1 cellular context compared by ENCODE assay signal in the genomic region with DNA sequence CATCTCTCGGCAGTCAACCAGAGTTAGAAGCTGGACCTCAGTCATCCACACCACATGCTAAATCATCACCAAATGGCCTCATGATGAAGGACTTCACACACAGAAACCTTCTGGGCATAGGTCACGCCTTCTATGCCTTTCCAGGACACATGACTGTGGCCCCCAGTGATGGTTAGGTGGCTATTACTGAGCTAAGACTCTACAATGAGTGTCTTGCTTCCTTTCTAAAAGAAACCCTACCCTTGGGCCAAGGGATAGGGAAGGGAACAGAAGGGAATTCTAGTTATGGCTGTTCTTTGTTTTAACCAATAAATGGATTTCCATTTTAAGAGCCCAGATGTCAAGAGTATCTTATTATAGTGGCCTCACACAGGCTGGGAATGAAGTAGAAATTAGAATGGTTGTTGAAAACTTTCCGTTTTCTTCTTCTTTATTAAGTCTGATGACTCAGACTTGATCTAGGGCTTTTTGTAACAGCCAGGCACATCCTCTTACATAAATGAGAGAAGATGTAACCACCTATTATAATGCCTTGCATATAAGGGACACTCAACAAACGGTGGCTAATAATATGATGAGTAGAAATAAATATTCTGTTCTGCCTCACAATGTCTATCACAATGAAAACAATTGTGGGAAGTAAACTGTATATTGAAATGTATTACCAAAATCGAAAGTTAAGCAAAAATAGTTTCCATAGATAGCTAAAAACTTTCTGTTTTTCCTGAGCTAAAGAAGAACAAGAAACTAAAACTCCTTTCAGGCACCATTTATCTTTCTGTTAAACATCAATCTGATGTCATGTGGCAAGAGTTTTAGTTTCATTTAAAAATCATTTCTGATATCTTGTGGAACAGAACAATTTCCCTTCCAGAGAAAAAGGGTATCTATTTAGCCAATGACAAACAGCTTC.
TF ChIP-seq lines count a peak whose summit lies in the region.

No MANE protein-coding gene starts in this region.

TF ChIP-seq in GM12878, 131 proteins besides CTCF, POLR2A, EP300 and RAD21 (continued from another document and continues in another):
- TF ChIP-seq, protein P1, sequence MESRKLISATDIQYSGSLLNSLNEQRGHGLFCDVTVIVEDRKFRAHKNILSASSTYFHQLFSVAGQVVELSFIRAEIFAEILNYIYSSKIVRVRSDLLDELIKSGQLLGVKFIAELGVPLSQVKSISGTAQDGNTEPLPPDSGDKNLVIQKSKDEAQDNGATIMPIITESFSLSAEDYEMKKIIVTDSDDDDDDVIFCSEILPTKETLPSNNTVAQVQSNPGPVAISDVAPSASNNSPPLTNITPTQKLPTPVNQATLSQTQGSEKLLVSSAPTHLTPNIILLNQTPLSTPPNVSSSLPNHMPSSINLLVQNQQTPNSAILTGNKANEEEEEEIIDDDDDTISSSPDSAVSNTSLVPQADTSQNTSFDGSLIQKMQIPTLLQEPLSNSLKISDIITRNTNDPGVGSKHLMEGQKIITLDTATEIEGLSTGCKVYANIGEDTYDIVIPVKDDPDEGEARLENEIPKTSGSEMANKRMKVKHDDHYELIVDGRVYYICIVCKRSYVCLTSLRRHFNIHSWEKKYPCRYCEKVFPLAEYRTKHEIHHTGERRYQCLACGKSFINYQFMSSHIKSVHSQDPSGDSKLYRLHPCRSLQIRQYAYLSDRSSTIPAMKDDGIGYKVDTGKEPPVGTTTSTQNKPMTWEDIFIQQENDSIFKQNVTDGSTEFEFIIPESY (IDR thresholded peaks at IDR 0.05) = no peak
- peak; percentile 54 for TF ChIP-seq MEF2B (IDR thresholded peaks at IDR 0.05; ENCODE audit: partially characterized antibody, poor library complexity, severe bottlenecking)
- TF ChIP-seq NFYA (IDR thresholded peaks at IDR 0.05; ENCODE audit: borderline replicate concordance, low read depth, low read length) = no peak
- no peak; the same call in 1 of the 2 replicates for TF ChIP-seq ZNF217 (IDR thresholded peaks at IDR 0.05)
- 0 out of 2 replicates have a peak, but pooled peaks have one; percentile 50 for TF ChIP-seq MEF2A (IDR thresholded peaks at IDR 0.05; ENCODE audit: insufficient read depth, low read depth, low read length)
- TF ChIP-seq RUNX3 (IDR thresholded peaks at IDR 0.05; ENCODE audit: low read length) = peak; percentile 11; the same call in 1 of the 2 replicates
- TF ChIP-seq HDAC2 (IDR thresholded peaks at IDR 0.05) = no peak
- TF ChIP-seq JUND (IDR thresholded peaks at IDR 0.05; ENCODE audit: low read depth, low read length) = no peak
- TF ChIP-seq LARP7 (IDR thresholded peaks at IDR 0.05) = no peak
- TF ChIP-seq, protein P2, sequence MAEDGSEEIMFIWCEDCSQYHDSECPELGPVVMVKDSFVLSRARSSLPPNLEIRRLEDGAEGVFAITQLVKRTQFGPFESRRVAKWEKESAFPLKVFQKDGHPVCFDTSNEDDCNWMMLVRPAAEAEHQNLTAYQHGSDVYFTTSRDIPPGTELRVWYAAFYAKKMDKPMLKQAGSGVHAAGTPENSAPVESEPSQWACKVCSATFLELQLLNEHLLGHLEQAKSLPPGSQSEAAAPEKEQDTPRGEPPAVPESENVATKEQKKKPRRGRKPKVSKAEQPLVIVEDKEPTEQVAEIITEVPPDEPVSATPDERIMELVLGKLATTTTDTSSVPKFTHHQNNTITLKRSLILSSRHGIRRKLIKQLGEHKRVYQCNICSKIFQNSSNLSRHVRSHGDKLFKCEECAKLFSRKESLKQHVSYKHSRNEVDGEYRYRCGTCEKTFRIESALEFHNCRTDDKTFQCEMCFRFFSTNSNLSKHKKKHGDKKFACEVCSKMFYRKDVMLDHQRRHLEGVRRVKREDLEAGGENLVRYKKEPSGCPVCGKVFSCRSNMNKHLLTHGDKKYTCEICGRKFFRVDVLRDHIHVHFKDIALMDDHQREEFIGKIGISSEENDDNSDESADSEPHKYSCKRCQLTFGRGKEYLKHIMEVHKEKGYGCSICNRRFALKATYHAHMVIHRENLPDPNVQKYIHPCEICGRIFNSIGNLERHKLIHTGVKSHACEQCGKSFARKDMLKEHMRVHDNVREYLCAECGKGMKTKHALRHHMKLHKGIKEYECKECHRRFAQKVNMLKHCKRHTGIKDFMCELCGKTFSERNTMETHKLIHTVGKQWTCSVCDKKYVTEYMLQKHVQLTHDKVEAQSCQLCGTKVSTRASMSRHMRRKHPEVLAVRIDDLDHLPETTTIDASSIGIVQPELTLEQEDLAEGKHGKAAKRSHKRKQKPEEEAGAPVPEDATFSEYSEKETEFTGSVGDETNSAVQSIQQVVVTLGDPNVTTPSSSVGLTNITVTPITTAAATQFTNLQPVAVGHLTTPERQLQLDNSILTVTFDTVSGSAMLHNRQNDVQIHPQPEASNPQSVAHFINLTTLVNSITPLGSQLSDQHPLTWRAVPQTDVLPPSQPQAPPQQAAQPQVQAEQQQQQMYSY (CRISPR knock-in tag; IDR thresholded peaks at IDR 0.05) = no peak
- TF ChIP-seq GATAD2B (conservative IDR thresholded peaks at IDR 0.05; ENCODE audit: low read depth) = no peak
- TF ChIP-seq SP1 (IDR thresholded peaks at IDR 0.05; ENCODE audit: low read depth, low read length) = no peak
- no peak for TF ChIP-seq FOXM1 (IDR thresholded peaks at IDR 0.05; ENCODE audit: low read depth, low read length)
- TF ChIP-seq, protein P3, sequence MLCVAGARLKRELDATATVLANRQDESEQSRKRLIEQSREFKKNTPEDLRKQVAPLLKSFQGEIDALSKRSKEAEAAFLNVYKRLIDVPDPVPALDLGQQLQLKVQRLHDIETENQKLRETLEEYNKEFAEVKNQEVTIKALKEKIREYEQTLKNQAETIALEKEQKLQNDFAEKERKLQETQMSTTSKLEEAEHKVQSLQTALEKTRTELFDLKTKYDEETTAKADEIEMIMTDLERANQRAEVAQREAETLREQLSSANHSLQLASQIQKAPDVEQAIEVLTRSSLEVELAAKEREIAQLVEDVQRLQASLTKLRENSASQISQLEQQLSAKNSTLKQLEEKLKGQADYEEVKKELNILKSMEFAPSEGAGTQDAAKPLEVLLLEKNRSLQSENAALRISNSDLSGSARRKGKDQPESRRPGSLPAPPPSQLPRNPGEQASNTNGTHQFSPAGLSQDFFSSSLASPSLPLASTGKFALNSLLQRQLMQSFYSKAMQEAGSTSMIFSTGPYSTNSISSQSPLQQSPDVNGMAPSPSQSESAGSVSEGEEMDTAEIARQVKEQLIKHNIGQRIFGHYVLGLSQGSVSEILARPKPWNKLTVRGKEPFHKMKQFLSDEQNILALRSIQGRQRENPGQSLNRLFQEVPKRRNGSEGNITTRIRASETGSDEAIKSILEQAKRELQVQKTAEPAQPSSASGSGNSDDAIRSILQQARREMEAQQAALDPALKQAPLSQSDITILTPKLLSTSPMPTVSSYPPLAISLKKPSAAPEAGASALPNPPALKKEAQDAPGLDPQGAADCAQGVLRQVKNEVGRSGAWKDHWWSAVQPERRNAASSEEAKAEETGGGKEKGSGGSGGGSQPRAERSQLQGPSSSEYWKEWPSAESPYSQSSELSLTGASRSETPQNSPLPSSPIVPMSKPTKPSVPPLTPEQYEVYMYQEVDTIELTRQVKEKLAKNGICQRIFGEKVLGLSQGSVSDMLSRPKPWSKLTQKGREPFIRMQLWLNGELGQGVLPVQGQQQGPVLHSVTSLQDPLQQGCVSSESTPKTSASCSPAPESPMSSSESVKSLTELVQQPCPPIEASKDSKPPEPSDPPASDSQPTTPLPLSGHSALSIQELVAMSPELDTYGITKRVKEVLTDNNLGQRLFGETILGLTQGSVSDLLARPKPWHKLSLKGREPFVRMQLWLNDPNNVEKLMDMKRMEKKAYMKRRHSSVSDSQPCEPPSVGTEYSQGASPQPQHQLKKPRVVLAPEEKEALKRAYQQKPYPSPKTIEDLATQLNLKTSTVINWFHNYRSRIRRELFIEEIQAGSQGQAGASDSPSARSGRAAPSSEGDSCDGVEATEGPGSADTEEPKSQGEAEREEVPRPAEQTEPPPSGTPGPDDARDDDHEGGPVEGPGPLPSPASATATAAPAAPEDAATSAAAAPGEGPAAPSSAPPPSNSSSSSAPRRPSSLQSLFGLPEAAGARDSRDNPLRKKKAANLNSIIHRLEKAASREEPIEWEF (IDR thresholded peaks at IDR 0.05; ENCODE audit: insufficient replicate concordance, low read depth, low read length) = no peak
- no peak for TF ChIP-seq TCF7 (IDR thresholded peaks at IDR 0.05; ENCODE audit: borderline replicate concordance)
- TF ChIP-seq YBX1 (IDR thresholded peaks at IDR 0.05) = no peak
- peak; percentile 75 for TF ChIP-seq RAD51 (IDR thresholded peaks at IDR 0.05)
- no peak for TF ChIP-seq PAX5 (IDR thresholded peaks at IDR 0.05; ENCODE audit: borderline replicate concordance, low read depth, low read length)
- no peak for TF ChIP-seq CBFB (IDR thresholded peaks at IDR 0.05; ENCODE audit: low read depth)
- no peak for TF ChIP-seq ESRRA (IDR thresholded peaks at IDR 0.05; ENCODE audit: low read length)
- no peak for TF ChIP-seq BCL3 (IDR thresholded peaks at IDR 0.05; ENCODE audit: borderline replicate concordance, insufficient read depth, low read depth, low read length, poor library complexity, severe bottlenecking)
- TF ChIP-seq ZNF687 (IDR thresholded peaks at IDR 0.05) = peak; percentile 58; the same call in 1 of the 2 replicates
- TF ChIP-seq, protein P4, sequence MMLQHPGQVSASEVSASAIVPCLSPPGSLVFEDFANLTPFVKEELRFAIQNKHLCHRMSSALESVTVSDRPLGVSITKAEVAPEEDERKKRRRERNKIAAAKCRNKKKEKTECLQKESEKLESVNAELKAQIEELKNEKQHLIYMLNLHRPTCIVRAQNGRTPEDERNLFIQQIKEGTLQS (IDR thresholded peaks at IDR 0.05; ENCODE audit: borderline replicate concordance, extremely low read depth, low read depth, low read length) = no peak
- peak; percentile 9 for TF ChIP-seq ZBED1 (IDR thresholded peaks at IDR 0.05; ENCODE audit: borderline replicate concordance)
- TF ChIP-seq CREM (IDR thresholded peaks at IDR 0.05; ENCODE audit: low read depth) = no peak; the same call in 1 of the 2 replicates
- TF ChIP-seq IKZF1 (conservative IDR thresholded peaks at IDR 0.05) = 0 out of 2 replicates have a peak, but pooled peaks have one; percentile 28
- peak; percentile 81; the same call in 1 of the 2 replicates for TF ChIP-seq ATF7 (IDR thresholded peaks at IDR 0.05; ENCODE audit: low read depth)
- no peak for TF ChIP-seq ZNF622 (IDR thresholded peaks at IDR 0.05)
- peak; percentile 65; the same call in 1 of the 2 replicates for TF ChIP-seq SMARCA5 (IDR thresholded peaks at IDR 0.05)
- TF ChIP-seq RCOR1 (conservative IDR thresholded peaks at IDR 0.05; ENCODE audit: low read depth, low read length) = no peak
- TF ChIP-seq BACH1 (IDR thresholded peaks at IDR 0.05; ENCODE audit: borderline replicate concordance) = no peak
- TF ChIP-seq BRCA1 (IDR thresholded peaks at IDR 0.05; ENCODE audit: low read depth, low read length) = no peak
- TF ChIP-seq, protein P5, sequence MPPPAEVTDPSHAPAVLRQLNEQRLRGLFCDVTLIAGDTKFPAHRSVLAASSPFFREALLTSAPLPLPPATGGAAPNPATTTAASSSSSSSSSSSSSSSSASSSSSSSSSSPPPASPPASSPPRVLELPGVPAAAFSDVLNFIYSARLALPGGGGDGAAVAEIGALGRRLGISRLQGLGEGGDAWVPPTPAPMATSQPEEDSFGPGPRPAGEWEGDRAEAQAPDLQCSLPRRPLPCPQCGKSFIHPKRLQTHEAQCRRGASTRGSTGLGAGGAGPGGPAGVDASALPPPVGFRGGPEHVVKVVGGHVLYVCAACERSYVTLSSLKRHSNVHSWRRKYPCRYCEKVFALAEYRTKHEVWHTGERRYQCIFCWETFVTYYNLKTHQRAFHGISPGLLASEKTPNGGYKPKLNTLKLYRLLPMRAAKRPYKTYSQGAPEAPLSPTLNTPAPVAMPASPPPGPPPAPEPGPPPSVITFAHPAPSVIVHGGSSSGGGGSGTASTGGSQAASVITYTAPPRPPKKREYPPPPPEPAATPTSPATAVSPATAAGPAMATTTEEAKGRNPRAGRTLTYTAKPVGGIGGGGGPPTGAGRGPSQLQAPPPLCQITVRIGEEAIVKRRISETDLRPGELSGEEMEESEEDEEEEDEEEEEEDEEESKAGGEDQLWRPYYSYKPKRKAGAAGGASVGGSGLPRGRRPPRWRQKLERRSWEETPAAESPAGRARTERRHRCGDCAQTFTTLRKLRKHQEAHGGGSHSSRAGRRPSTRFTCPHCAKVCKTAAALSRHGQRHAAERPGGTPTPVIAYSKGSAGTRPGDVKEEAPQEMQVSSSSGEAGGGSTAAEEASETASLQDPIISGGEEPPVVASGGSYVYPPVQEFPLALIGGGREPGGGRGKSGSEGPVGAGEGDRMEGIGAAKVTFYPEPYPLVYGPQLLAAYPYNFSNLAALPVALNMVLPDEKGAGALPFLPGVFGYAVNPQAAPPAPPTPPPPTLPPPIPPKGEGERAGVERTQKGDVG (CRISPR knock-in tag; IDR thresholded peaks at IDR 0.05) = no peak
- TF ChIP-seq ZNF207 (IDR thresholded peaks at IDR 0.05; ENCODE audit: borderline replicate concordance) = no peak
- TF ChIP-seq TBL1XR1 (IDR thresholded peaks at IDR 0.05; ENCODE audit: low read depth, low read length) = peak; percentile 40; the same call in 1 of the 2 replicates
- no peak for TF ChIP-seq RBBP5 (conservative IDR thresholded peaks at IDR 0.05)
- TF ChIP-seq POLR2AphosphoS5 (IDR thresholded peaks at IDR 0.05; ENCODE audit: low read length) = no peak
